10 cellular contexts compared by ENCODE assay signal in the genomic region with DNA sequence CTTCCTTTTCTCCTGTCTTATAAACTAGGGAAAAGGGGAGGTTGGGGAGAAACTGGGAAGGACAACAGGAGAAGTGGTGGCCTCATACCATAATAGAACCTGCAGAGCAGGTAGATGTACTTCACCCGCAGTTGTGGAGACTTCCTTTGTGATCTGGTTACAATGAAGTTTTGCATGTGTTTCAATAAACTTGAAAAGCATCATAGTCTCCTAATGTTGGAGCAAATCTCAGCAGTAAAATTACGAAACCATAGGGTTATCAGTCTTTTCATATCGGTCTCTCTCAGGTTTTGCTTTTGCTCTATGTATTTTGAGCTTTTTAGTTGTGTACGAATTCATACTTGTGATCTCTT. TPM values are rescaled to one million over a fixed set of nuclear protein-coding genes. Genes with fewer than 3 reads are reported as not detected.
DNase-seq lines count a peak whose midpoint lies in the region; ATAC-seq, FAIRE-seq and TF ChIP-seq lines count a peak whose summit lies in the region.
"Had no signal": no experiment of that assay in that cellular context is flagged by ENCODE, and none has a peak within 500 bp of the region (broad histone marks: within the 10 kb centered on the region; RNA-seq: fewer than 3 reads in every experiment).

No MANE protein-coding gene starts in this region.

- no peak for ATAC-seq in HG02840 (IDR thresholded peaks at IDR 0.05; ENCODE audit: low FRiP score, unreplicated experiment)

- peaks cover 10% of the 10 kb centered on the region for H3K4me1 ChIP-seq in ACC112 (ENCODE audit: control insufficient read depth, insufficient read depth, low read length, unreplicated experiment)

- DNase-seq in H7 (no peak), astrocyte of the spinal cord (ENCODE audit: low read depth, low spot score) (no peak), mesothelial cell of epicardium (ENCODE audit: low spot score in 2 of 2, unreplicated experiment in 2 of 2) (no peak), NCI-H82 treated with DMSO at 0.1 percent for 48 hours (lab: John Stamatoyannopoulos, UW; ENCODE audit: unreplicated experiment) (no peak), frontal cortex (ENCODE audit: low spot score in 2 of 2) (no peak)
- no peak for DNase-seq in stimulated activated naive CD4-positive, alpha-beta T cell treated with Interleukin-2 at 50 U/mL for 16 hours (lab: John Stamatoyannopoulos, UW)
- DNase-seq: midbrain, testis had no signal

- H3K36me3 Mint-ChIP-seq in mesothelial cell of epicardium, result peaks cover 2% of the 10 kb centered on the region

- in situ Hi-C loops in astrocyte of the spinal cord (cut with HindIII; ENCODE audit: low sequenced_read_pairs), result no loop called here

- no peak overlapping the region for H3K27ac ChIP-seq in ACC112 (ENCODE audit: low read depth, low read length)

- peak overlapping the region; percentile 81 for H3K4me3 Mint-ChIP-seq in mesothelial cell of epicardium

- TF ChIP-seq CTCF in astrocyte of the spinal cord (IDR thresholded peaks at IDR 0.05; ENCODE audit: low read depth, low read length) (no peak), mesothelial cell of epicardium (IDR thresholded peaks at IDR 0.05; ENCODE audit: unreplicated experiment) (no peak)

- no peaks in the 10 kb centered on the region for H3K9me3 Mint-ChIP-seq in mesothelial cell of epicardium

- H3K27ac Mint-ChIP-seq in mesothelial cell of epicardium, result no peak overlapping the region

- no peak for FAIRE-seq in frontal cortex (lab: Jason Lieb, UNC)

- no peaks in the 10 kb centered on the region for H3K36me3 ChIP-seq in ACC112 (ENCODE audit: insufficient read depth, low read length)
- no peaks in the 10 kb centered on the region; the same call in 1 of the 2 replicates for H3K36me3 ChIP-seq in H7 (replicated peaks; ENCODE audit: control insufficient read depth, insufficient read depth, low read length)

- peaks cover 6% of the 10 kb centered on the region for H3K27me3 Mint-ChIP-seq in mesothelial cell of epicardium (ENCODE audit: low read depth)

- peaks cover 6% of the 10 kb centered on the region for H3K79me2 ChIP-seq in ACC112 (ENCODE audit: control insufficient read depth, insufficient read depth, low read length, unreplicated experiment)

- no peak overlapping the region for H2AFZ ChIP-seq in ACC112 (ENCODE audit: low read length, unreplicated experiment)

- H3K27me3 ChIP-seq in ACC112 (ENCODE audit: insufficient read depth, low read length) (peaks cover 15% of the 10 kb centered on the region), H7 (ENCODE audit: control insufficient read depth, insufficient read depth, low read length) (no peaks in the 10 kb centered on the region)
- H3K27me3 ChIP-seq: testis had no signal

- H3K4me3 ChIP-seq in ACC112 (ENCODE audit: low read depth, low read length) (peak overlapping the region; percentile 87), H7 (ENCODE audit: insufficient read depth, low read depth, low read length) (peak overlapping the region; percentile 66), astrocyte of the spinal cord (ENCODE audit: low read depth, low read length) (peak overlapping the region; percentile 55)

- H3K4me1 Mint-ChIP-seq in mesothelial cell of epicardium, result peaks cover 17% of the 10 kb centered on the region

RNA-seq across cellular contexts. Expression of gene ANO7, which starts 30.5 kb away (rescaled TPM):
- 2.0 and 4.0 TPM in 2 replicates for total RNA-seq in H7 (2014; rRNA removed; shearing (Covaris generic))
- total RNA-seq in mesothelial cell of epicardium (3.8 to 4.5 TPM (median 3.8 TPM) in 3 replicates), frontal cortex (0.41 TPM)
